Comparison of ENCODE assay signal across 3 cellular contexts in the genomic region with DNA sequence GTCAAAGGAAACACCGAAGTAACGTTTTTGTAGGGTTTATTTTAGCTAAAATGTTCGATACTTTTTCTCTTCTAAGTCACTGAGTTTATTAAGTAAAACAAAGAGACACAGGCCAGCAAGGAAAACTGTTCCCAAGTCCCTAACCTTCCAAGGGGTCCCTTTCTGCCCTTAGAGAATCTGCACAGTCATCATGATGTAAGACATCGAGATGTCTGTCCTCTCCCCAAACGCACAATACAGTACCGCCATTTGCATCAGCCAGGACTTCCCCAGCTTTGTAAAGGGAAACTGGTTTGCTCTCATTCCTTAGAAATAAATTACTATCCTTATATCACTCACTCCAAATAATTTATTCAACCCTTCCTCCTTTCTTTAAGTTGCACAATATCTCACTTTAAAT.
A peak's percentile ranks its signal among the peaks of the same experiment; 100 is the strongest.
TF ChIP-seq lines count a peak whose summit lies in the region.

No MANE protein-coding gene starts in this region.

TF ChIP-seq in HepG2, 621 proteins besides CTCF, POLR2A, EP300 and RAD21 (continues in another document):
- TF ChIP-seq, protein P1, sequence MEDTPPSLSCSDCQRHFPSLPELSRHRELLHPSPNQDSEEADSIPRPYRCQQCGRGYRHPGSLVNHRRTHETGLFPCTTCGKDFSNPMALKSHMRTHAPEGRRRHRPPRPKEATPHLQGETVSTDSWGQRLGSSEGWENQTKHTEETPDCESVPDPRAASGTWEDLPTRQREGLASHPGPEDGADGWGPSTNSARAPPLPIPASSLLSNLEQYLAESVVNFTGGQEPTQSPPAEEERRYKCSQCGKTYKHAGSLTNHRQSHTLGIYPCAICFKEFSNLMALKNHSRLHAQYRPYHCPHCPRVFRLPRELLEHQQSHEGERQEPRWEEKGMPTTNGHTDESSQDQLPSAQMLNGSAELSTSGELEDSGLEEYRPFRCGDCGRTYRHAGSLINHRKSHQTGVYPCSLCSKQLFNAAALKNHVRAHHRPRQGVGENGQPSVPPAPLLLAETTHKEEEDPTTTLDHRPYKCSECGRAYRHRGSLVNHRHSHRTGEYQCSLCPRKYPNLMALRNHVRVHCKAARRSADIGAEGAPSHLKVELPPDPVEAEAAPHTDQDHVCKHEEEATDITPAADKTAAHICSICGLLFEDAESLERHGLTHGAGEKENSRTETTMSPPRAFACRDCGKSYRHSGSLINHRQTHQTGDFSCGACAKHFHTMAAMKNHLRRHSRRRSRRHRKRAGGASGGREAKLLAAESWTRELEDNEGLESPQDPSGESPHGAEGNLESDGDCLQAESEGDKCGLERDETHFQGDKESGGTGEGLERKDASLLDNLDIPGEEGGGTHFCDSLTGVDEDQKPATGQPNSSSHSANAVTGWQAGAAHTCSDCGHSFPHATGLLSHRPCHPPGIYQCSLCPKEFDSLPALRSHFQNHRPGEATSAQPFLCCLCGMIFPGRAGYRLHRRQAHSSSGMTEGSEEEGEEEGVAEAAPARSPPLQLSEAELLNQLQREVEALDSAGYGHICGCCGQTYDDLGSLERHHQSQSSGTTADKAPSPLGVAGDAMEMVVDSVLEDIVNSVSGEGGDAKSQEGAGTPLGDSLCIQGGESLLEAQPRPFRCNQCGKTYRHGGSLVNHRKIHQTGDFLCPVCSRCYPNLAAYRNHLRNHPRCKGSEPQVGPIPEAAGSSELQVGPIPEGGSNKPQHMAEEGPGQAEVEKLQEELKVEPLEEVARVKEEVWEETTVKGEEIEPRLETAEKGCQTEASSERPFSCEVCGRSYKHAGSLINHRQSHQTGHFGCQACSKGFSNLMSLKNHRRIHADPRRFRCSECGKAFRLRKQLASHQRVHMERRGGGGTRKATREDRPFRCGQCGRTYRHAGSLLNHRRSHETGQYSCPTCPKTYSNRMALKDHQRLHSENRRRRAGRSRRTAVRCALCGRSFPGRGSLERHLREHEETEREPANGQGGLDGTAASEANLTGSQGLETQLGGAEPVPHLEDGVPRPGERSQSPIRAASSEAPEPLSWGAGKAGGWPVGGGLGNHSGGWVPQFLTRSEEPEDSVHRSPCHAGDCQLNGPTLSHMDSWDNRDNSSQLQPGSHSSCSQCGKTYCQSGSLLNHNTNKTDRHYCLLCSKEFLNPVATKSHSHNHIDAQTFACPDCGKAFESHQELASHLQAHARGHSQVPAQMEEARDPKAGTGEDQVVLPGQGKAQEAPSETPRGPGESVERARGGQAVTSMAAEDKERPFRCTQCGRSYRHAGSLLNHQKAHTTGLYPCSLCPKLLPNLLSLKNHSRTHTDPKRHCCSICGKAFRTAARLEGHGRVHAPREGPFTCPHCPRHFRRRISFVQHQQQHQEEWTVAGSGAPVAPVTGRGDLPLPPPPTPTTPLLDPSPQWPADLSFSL (CRISPR knock-in tag; IDR thresholded peaks at IDR 0.05): no peak
- no peak for TF ChIP-seq KMT2B (CRISPR knock-in tag; IDR thresholded peaks at IDR 0.05)
- TF ChIP-seq NFE2L2 (IDR thresholded peaks at IDR 0.05; ENCODE audit: low read length): 0 out of 2 replicates have a peak, but pooled peaks have one; percentile 38
- no peak for TF ChIP-seq KLF12 (CRISPR knock-in tag; IDR thresholded peaks at IDR 0.05; ENCODE audit: borderline replicate concordance)
- TF ChIP-seq, protein P2, sequence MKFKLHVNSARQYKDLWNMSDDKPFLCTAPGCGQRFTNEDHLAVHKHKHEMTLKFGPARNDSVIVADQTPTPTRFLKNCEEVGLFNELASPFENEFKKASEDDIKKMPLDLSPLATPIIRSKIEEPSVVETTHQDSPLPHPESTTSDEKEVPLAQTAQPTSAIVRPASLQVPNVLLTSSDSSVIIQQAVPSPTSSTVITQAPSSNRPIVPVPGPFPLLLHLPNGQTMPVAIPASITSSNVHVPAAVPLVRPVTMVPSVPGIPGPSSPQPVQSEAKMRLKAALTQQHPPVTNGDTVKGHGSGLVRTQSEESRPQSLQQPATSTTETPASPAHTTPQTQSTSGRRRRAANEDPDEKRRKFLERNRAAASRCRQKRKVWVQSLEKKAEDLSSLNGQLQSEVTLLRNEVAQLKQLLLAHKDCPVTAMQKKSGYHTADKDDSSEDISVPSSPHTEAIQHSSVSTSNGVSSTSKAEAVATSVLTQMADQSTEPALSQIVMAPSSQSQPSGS (CRISPR knock-in tag; IDR thresholded peaks at IDR 0.05): no peak
- no peak for TF ChIP-seq ZNF12 (CRISPR knock-in tag; IDR thresholded peaks at IDR 0.05)
- TF ChIP-seq KLF13 (CRISPR knock-in tag; IDR thresholded peaks at IDR 0.05): no peak
- no peak for TF ChIP-seq PHB2 (IDR thresholded peaks at IDR 0.05; ENCODE audit: partially characterized antibody)
- peak; percentile 13 to 52; a peak in 2 of 4 replicates for TF ChIP-seq MAFK (conservative IDR thresholded peaks at IDR 0.05 in 1 of 2, IDR thresholded peaks at IDR 0.05 in 1 of 2; ENCODE audit: low read length in 2 of 2)
- no peak for TF ChIP-seq MED8 (CRISPR knock-in tag; IDR thresholded peaks at IDR 0.05; ENCODE audit: insufficient replicate concordance)

TF ChIP-seq in H1, 55 proteins besides CTCF, POLR2A, EP300 and RAD21:
- TF ChIP-seq SP1 (IDR thresholded peaks at IDR 0.05; ENCODE audit: low read depth, low read length) (no peak), BACH1 (IDR thresholded peaks at IDR 0.05; ENCODE audit: low read length) (no peak)

TF ChIP-seq in WTC11, 78 proteins besides CTCF, POLR2A, EP300 and RAD21:
- TF ChIP-seq CBFB (CRISPR knock-in tag; IDR thresholded peaks at IDR 0.05; ENCODE audit: low read depth): no peak
- no peak for TF ChIP-seq ZNF416 (CRISPR knock-in tag; IDR thresholded peaks at IDR 0.05)
- TF ChIP-seq MYBL2 (CRISPR knock-in tag; IDR thresholded peaks at IDR 0.05): no peak
- TF ChIP-seq NR3C1 (CRISPR knock-in tag; conservative IDR thresholded peaks at IDR 0.05; ENCODE audit: low read depth): no peak
- no peak for TF ChIP-seq TCF7 (CRISPR knock-in tag; IDR thresholded peaks at IDR 0.05; ENCODE audit: low read depth)
- TF ChIP-seq ZNF138 (CRISPR knock-in tag; conservative IDR thresholded peaks at IDR 0.05): no peak
- TF ChIP-seq TP53 (CRISPR knock-in tag; IDR thresholded peaks at IDR 0.05): no peak
- TF ChIP-seq GRHL2 (CRISPR knock-in tag; IDR thresholded peaks at IDR 0.05; ENCODE audit: insufficient replicate concordance, severe bottlenecking): no peak
- TF ChIP-seq ZNF317 (CRISPR knock-in tag; IDR thresholded peaks at IDR 0.05; ENCODE audit: borderline replicate concordance, low read depth): no peak
- TF ChIP-seq, protein P3, sequence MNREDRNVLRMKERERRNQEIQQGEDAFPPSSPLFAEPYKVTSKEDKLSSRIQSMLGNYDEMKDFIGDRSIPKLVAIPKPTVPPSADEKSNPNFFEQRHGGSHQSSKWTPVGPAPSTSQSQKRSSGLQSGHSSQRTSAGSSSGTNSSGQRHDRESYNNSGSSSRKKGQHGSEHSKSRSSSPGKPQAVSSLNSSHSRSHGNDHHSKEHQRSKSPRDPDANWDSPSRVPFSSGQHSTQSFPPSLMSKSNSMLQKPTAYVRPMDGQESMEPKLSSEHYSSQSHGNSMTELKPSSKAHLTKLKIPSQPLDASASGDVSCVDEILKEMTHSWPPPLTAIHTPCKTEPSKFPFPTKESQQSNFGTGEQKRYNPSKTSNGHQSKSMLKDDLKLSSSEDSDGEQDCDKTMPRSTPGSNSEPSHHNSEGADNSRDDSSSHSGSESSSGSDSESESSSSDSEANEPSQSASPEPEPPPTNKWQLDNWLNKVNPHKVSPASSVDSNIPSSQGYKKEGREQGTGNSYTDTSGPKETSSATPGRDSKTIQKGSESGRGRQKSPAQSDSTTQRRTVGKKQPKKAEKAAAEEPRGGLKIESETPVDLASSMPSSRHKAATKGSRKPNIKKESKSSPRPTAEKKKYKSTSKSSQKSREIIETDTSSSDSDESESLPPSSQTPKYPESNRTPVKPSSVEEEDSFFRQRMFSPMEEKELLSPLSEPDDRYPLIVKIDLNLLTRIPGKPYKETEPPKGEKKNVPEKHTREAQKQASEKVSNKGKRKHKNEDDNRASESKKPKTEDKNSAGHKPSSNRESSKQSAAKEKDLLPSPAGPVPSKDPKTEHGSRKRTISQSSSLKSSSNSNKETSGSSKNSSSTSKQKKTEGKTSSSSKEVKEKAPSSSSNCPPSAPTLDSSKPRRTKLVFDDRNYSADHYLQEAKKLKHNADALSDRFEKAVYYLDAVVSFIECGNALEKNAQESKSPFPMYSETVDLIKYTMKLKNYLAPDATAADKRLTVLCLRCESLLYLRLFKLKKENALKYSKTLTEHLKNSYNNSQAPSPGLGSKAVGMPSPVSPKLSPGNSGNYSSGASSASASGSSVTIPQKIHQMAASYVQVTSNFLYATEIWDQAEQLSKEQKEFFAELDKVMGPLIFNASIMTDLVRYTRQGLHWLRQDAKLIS (CRISPR knock-in tag; IDR thresholded peaks at IDR 0.05; ENCODE audit: borderline replicate concordance): no peak
- TF ChIP-seq, protein P4, sequence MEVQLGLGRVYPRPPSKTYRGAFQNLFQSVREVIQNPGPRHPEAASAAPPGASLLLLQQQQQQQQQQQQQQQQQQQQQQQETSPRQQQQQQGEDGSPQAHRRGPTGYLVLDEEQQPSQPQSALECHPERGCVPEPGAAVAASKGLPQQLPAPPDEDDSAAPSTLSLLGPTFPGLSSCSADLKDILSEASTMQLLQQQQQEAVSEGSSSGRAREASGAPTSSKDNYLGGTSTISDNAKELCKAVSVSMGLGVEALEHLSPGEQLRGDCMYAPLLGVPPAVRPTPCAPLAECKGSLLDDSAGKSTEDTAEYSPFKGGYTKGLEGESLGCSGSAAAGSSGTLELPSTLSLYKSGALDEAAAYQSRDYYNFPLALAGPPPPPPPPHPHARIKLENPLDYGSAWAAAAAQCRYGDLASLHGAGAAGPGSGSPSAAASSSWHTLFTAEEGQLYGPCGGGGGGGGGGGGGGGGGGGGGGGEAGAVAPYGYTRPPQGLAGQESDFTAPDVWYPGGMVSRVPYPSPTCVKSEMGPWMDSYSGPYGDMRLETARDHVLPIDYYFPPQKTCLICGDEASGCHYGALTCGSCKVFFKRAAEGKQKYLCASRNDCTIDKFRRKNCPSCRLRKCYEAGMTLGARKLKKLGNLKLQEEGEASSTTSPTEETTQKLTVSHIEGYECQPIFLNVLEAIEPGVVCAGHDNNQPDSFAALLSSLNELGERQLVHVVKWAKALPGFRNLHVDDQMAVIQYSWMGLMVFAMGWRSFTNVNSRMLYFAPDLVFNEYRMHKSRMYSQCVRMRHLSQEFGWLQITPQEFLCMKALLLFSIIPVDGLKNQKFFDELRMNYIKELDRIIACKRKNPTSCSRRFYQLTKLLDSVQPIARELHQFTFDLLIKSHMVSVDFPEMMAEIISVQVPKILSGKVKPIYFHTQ (CRISPR knock-in tag; IDR thresholded peaks at IDR 0.05): no peak
- no peak for TF ChIP-seq GTF2I (CRISPR knock-in tag; conservative IDR thresholded peaks at IDR 0.05)
- TF ChIP-seq, protein P5, sequence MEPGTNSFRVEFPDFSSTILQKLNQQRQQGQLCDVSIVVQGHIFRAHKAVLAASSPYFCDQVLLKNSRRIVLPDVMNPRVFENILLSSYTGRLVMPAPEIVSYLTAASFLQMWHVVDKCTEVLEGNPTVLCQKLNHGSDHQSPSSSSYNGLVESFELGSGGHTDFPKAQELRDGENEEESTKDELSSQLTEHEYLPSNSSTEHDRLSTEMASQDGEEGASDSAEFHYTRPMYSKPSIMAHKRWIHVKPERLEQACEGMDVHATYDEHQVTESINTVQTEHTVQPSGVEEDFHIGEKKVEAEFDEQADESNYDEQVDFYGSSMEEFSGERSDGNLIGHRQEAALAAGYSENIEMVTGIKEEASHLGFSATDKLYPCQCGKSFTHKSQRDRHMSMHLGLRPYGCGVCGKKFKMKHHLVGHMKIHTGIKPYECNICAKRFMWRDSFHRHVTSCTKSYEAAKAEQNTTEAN (CRISPR knock-in tag; IDR thresholded peaks at IDR 0.05): no peak
- TF ChIP-seq ZBTB21 (CRISPR knock-in tag; IDR thresholded peaks at IDR 0.05; ENCODE audit: borderline replicate concordance): no peak
